ENCODE assay signal across 9 cellular contexts in the genomic region with DNA sequence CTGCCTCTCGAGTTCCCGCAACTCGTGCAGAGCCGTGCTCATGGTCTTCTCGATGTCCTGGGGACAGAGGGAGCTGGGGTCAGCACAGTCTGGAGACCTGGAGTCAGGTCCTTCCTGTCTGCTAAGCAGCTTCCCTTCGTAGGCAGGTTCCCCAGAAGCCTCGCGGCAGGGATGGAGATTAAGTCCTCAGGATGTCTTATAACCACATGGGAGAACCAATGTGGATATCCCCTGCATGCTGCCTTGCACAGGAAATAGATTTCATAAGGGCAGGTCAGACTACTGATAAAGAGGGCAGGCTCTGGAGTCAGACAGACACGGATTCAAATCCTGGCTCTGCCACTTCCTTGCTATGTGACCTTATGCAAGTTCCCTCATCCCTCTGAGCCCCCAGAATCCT.
"Had no signal": no experiment of that assay in that cellular context is flagged by ENCODE, and none has a peak within 500 bp of the region (broad histone marks: within the 10 kb centered on the region; RNA-seq: fewer than 3 reads in every experiment).

No MANE protein-coding gene starts in this region.

- H3K9me3 ChIP-seq: HAP-1 had no signal

- H3K36me3 ChIP-seq: HAP-1 had no signal

- FAIRE-seq: HTR-8/SVneo, K562 had no signal

- ATAC-seq: GM23338, HCT116, K562 had no signal

- H2AFZ ChIP-seq: GM23338 had no signal

- H3K4me3 ChIP-seq: GM23338, HAP-1, K562 had no signal

- H3K4me1 ChIP-seq: HAP-1 had no signal

- H3K4me2 ChIP-seq: GM23338 had no signal

- DNase-seq: H7, HFFc6, IMR-90, KG1 had no signal
